In genomic region chr15:66704019-66704782, GRCh38 we compare ENCODE assay signal across 8 cellular contexts. TPM values are rescaled to one million over a fixed set of nuclear protein-coding genes. Genes with fewer than 3 reads are reported as not detected.
A peak's percentile ranks its signal among the peaks of the same experiment; 100 is the strongest.
DNase-seq lines count a peak whose midpoint lies in the region; ATAC-seq and TF ChIP-seq lines count a peak whose summit lies in the region.

No MANE protein-coding gene starts in this region.

- POLR2A ChIA-PET in HEK293 (lab: Yijun Ruan, JAX) (interaction anchor here (2.9 to 4.1 kb wide), 2 partner anchors 85 to 147 kb away, joined by 12 to 30 read pairs; no protein-coding TSS in a partner anchor), T-cell (lab: Charles Lee) (no interaction called here)

- peaks cover 14 to 25% of the 10 kb centered on the region in 2 donors for H3K27me3 Mint-ChIP-seq in T-cell
- H3K27me3 Mint-ChIP-seq in glutamatergic neuron (ENCODE audit: unreplicated experiment) = peaks cover 11% of the 10 kb centered on the region

- no peak for DNase-seq in T-cell
- no peak for DNase-seq in glutamatergic neuron
- no peak for DNase-seq in gastrocnemius medialis
- DNase-seq in NCI-H1417 treated with DMSO at 0.1 percent for 48 hours (lab: John Stamatoyannopoulos, UW) = no peak

- in situ Hi-C loops in gastrocnemius medialis (cut with MboI; ENCODE audit: low sequenced_read_pairs in 4 of 4) = no loop called here

- peak overlapping the region; percentile 76 for H3K4me3 ChIP-seq in HEK293 (ENCODE audit: low read depth, low read length)
- peak overlapping the region; percentile 62 to 93 (median 84) for H3K4me3 ChIP-seq in gastrocnemius medialis

- H3K9me3 Mint-ChIP-seq in T-cell = no peaks in the 10 kb centered on the region
- H3K9me3 Mint-ChIP-seq in glutamatergic neuron (ENCODE audit: unreplicated experiment) = no peaks in the 10 kb centered on the region

- H3K36me3 ChIP-seq in HEK293 (ENCODE audit: control insufficient read depth in 2 of 2, insufficient read depth in 1 of 2, low read length in 2 of 2) (peaks cover 0 to 42% of the 10 kb centered on the region in 2 experiments; a peak in 1 of 3 replicates), gastrocnemius medialis (no peaks in the 10 kb centered on the region)

- no peak overlapping the region for H3K27ac Mint-ChIP-seq in T-cell
- peak overlapping the region; percentile 38 for H3K27ac Mint-ChIP-seq in glutamatergic neuron (ENCODE audit: unreplicated experiment)

- H3K4me3 Mint-ChIP-seq in T-cell = peak overlapping the region; percentile 65 to 79 (median 71)
- H3K4me3 Mint-ChIP-seq in glutamatergic neuron (ENCODE audit: unreplicated experiment) = peak overlapping the region; percentile 69

- CTCF ChIA-PET in HEK293 (lab: Yijun Ruan, JAX) = interaction anchor here (0.8 to 6.0 kb wide), 5 partner anchors 18 to 147 kb away, joined by 3 to 63 read pairs (median 5); no protein-coding TSS in a partner anchor
- CTCF ChIA-PET in T-cell (lab: Charles Lee) = no interaction called here

- H3K36me3 Mint-ChIP-seq in T-cell (no peaks in the 10 kb centered on the region), glutamatergic neuron (ENCODE audit: unreplicated experiment) (no peaks in the 10 kb centered on the region)

- H3K27me3 ChIP-seq in gastrocnemius medialis = peaks cover 0 to 5% (median 0%) of the 10 kb centered on the region in 3 donors

- TF ChIP-seq POLR2A in gastrocnemius medialis (IDR thresholded peaks at IDR 0.05) = no peak

- H3K4me1 Mint-ChIP-seq in T-cell = peaks cover 16 to 24% (median 22%) of the 10 kb centered on the region in 3 donors
- peaks cover 1% of the 10 kb centered on the region for H3K4me1 Mint-ChIP-seq in glutamatergic neuron (ENCODE audit: low read depth, unreplicated experiment)

- H3K4me1 ChIP-seq in HEK293 (ENCODE audit: control insufficient read depth, insufficient read depth, low read length) (peaks cover 36% of the 10 kb centered on the region), gastrocnemius medialis (peaks cover 6 to 22% of the 10 kb centered on the region in 2 donors)

- H3K9me3 ChIP-seq in HEK293 (ENCODE audit: control insufficient read depth, insufficient read depth, low read depth, low read length) (no peaks in the 10 kb centered on the region), gastrocnemius medialis (no peaks in the 10 kb centered on the region)

- TF ChIP-seq CTCF in HEK293 (tag by site-specific recombination; IDR thresholded peaks at IDR 0.05) = peak; percentile 32; the same call in 1 of the 2 replicates
- no peak for TF ChIP-seq CTCF in glutamatergic neuron (IDR thresholded peaks at IDR 0.05; ENCODE audit: partially characterized antibody, unreplicated experiment)
- TF ChIP-seq CTCF in gastrocnemius medialis (IDR thresholded peaks at IDR 0.05 in 4 of 5, conservative IDR thresholded peaks at IDR 0.05 in 1 of 5) = no peak

- H3K27ac ChIP-seq in HEK293 (ENCODE audit: extremely low read depth, low read depth, low read length) (peak overlapping the region; percentile 96; the same call in 1 of the 2 replicates), gastrocnemius medialis (peak overlapping the region in 3 of 4 donors; percentile 10 to 84 (median 44))

- ATAC-seq in T-cell (replicated peaks in 1 of 4) (no peak), gastrocnemius medialis (no peak), GM18909 (IDR thresholded peaks at IDR 0.05; ENCODE audit: poor library complexity, unreplicated experiment) (no peak), GM19328 (IDR thresholded peaks at IDR 0.05; ENCODE audit: unreplicated experiment) (no peak), GM21576 (IDR thresholded peaks at IDR 0.05; ENCODE audit: unreplicated experiment) (no peak)

- intact Hi-C loops in gastrocnemius medialis (cut with DNase I; ENCODE audit: low total_unique reads) = loop anchor here (10.0 kb wide), 1 partner anchor 319 kb away; the partner anchor contains the start of gene MAP2K1

TF ChIP-seq in HEK293, 187 proteins besides CTCF, POLR2A, EP300 and RAD21 (continues in another document):
- TF ChIP-seq ZNF670 (tag by site-specific recombination; IDR thresholded peaks at IDR 0.05; ENCODE audit: low read depth) = no peak
- TF ChIP-seq ZNF785 (tag by site-specific recombination; IDR thresholded peaks at IDR 0.05) = no peak
- TF ChIP-seq ZIC2 (tag by site-specific recombination; IDR thresholded peaks at IDR 0.05) = peak; percentile 82
- 0 out of 2 replicates have a peak, but pooled peaks have one; percentile 29 for TF ChIP-seq ZNF391 (tag by site-specific recombination; IDR thresholded peaks at IDR 0.05; ENCODE audit: borderline replicate concordance, low read depth)
- peak; percentile 38; the same call in 1 of the 2 replicates for TF ChIP-seq ZBTB11 (tag by site-specific recombination; conservative IDR thresholded peaks at IDR 0.05; ENCODE audit: low read depth)
- TF ChIP-seq ZNF623 (tag by site-specific recombination; IDR thresholded peaks at IDR 0.05) = no peak
- no peak for TF ChIP-seq ZNF133 (tag by site-specific recombination; IDR thresholded peaks at IDR 0.05)
- no peak for TF ChIP-seq ZNF530 (tag by site-specific recombination; IDR thresholded peaks at IDR 0.05; ENCODE audit: low read depth)
- TF ChIP-seq ZNF302 (tag by site-specific recombination; IDR thresholded peaks at IDR 0.05; ENCODE audit: low read depth) = no peak
- no peak for TF ChIP-seq ZNF211 (tag by site-specific recombination; IDR thresholded peaks at IDR 0.05; ENCODE audit: low read depth)
- TF ChIP-seq GLIS1 (tag by site-specific recombination; IDR thresholded peaks at IDR 0.05) = peak; percentile 53; the same call in 1 of the 2 replicates
- no peak for TF ChIP-seq ZBTB1 (tag by site-specific recombination; IDR thresholded peaks at IDR 0.05)
- no peak for TF ChIP-seq ZNF776 (tag by site-specific recombination; IDR thresholded peaks at IDR 0.05; ENCODE audit: borderline replicate concordance)
- TF ChIP-seq EGR2 (tag by site-specific recombination; IDR thresholded peaks at IDR 0.05; ENCODE audit: low read depth) = peak; percentile 74
- peak; percentile 85 for TF ChIP-seq ZNF600 (tag by site-specific recombination; IDR thresholded peaks at IDR 0.05)
- no peak for TF ChIP-seq ZNF510 (tag by site-specific recombination; IDR thresholded peaks at IDR 0.05; ENCODE audit: insufficient replicate concordance)
- TF ChIP-seq ZSCAN5A (tag by site-specific recombination; IDR thresholded peaks at IDR 0.05) = no peak
- TF ChIP-seq PATZ1 (tag by site-specific recombination; IDR thresholded peaks at IDR 0.05) = peak; percentile 81

RNA-seq across cellular contexts. Expression of gene SMAD6, which starts 2.2 kb away (rescaled TPM):
- under 1 TPM; 0.13 to 0.55 (median 0.33) TPM for total RNA-seq in T-cell
- total RNA-seq in glutamatergic neuron (ENCODE audit: unreplicated experiment) = 0.83 TPM
- total RNA-seq in gastrocnemius medialis = 1 to 10 TPM; 2.2 to 3.7 (median 2.4) TPM
